In the genomic region with DNA sequence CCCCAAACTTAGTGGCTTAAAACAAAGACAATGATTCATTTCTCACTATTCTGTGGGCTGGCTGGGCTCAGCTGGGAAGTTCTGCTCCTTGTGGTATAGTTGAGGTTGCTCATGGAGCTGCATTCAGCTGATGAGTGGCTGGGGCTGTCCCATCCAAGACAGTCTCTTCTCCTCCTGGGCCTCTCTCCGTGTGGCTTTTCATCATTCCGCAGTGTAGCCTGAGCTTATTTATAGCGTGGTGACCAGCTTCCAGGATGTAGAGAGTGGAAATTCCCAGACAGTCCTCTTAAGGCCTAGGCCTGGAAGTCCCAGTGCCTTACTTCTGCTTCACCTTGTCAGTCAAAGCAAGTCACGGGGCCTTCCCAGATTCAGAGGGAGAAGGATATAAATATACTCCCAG, we compare ENCODE assay signal across 15 cellular contexts.
DNase-seq lines count a peak whose midpoint lies in the region; ATAC-seq and TF ChIP-seq lines count a peak whose summit lies in the region.
"Had no signal": no experiment of that assay in that cellular context is flagged by ENCODE, and none has a peak within 500 bp of the region (broad histone marks: within the 10 kb centered on the region; RNA-seq: fewer than 3 reads in every experiment).

No MANE protein-coding gene starts in this region.

- no peaks in the 10 kb centered on the region for H3K36me3 Mint-ChIP-seq in activated CD4-positive, alpha-beta T cell treated with anti-CD3 and anti-CD28 coated beads for 36 hours (ENCODE audit: low read depth)

- H3K27me3 Mint-ChIP-seq in activated CD4-positive, alpha-beta T cell treated with anti-CD3 and anti-CD28 coated beads for 36 hours: peaks cover 2% of the 10 kb centered on the region

- no peaks in the 10 kb centered on the region for H4K20me1 ChIP-seq in OCI-LY7 (ENCODE audit: insufficient read depth, low read length)

- H3K4me3 ChIP-seq in HFF-Myc (replicated peaks; ENCODE audit: low read depth, low read length): no peak overlapping the region
- no peak overlapping the region for H3K4me3 ChIP-seq in astrocyte of the cerebellum (ENCODE audit: low read depth, low read length)
- H3K4me3 ChIP-seq in colonic mucosa: no peak overlapping the region
- no peak overlapping the region for H3K4me3 ChIP-seq in OCI-LY7 (ENCODE audit: low read depth, low read length, poor library complexity, severe bottlenecking)
- H3K4me3 ChIP-seq: coronary artery had no signal

- no peak overlapping the region for H3K4me2 ChIP-seq in OCI-LY7 (ENCODE audit: low read length)

- no TSS peak for BruUV-seq in OCI-LY7 (replicated peaks; lab: Mats Ljungman, UMichigan)

- TF ChIP-seq CTCF in HFF-Myc (IDR thresholded peaks at IDR 0.05; ENCODE audit: low read depth, low read length, missing control alignments): no peak
- TF ChIP-seq CTCF in astrocyte of the cerebellum (IDR thresholded peaks at IDR 0.05; ENCODE audit: low read depth, low read length, missing control alignments): peak; percentile 18
- TF ChIP-seq CTCF in colonic mucosa (IDR thresholded peaks at IDR 0.05): no peak
- no peak for TF ChIP-seq CTCF in OCI-LY7 (conservative IDR thresholded peaks at IDR 0.05; ENCODE audit: low read length)

- H3K36me3 ChIP-seq in colonic mucosa: no peaks in the 10 kb centered on the region
- H3K36me3 ChIP-seq in OCI-LY7 (ENCODE audit: insufficient read depth, low read length): no peaks in the 10 kb centered on the region

- no peak overlapping the region for H3K27ac Mint-ChIP-seq in activated CD4-positive, alpha-beta T cell treated with anti-CD3 and anti-CD28 coated beads for 36 hours
- H3K27ac Mint-ChIP-seq: T-helper 1 cell treated with Interleukin-12 subunit alpha and Interleukin-12 subunit beta and Interleukin-4 antibody, amounts not matched to agents 30 μg/mL and 1 μg/mL, for 36 hours had no signal

- CTCF ChIA-PET in activated CD4-positive, alpha-beta T cell treated with anti-CD3 and anti-CD28 coated beads for 36 hours (lab: Charles Lee): interaction anchor here (0.6 kb wide), 1 partner anchor 1719 kb away, joined by 3 read pairs; no protein-coding TSS in a partner anchor
- CTCF ChIA-PET in OCI-LY7 (lab: Charles Lee; ENCODE audit: unreplicated experiment): interaction anchor here (0.5 to 0.6 kb wide), 2 partner anchors 154 to 311 kb away, joined by 3 to 4 read pairs; no protein-coding TSS in a partner anchor

- H3K9me3 Mint-ChIP-seq in activated CD4-positive, alpha-beta T cell treated with anti-CD3 and anti-CD28 coated beads for 36 hours (ENCODE audit: low read depth): peaks cover 3% of the 10 kb centered on the region

- H3K9me3 ChIP-seq in colonic mucosa: no peaks in the 10 kb centered on the region
- 0 out of 2 replicates have a peak, but pooled peaks cover 3% of the 10 kb centered on the region for H3K9me3 ChIP-seq in OCI-LY7 (ENCODE audit: low read length)

- no peaks in the 10 kb centered on the region for H3K27me3 ChIP-seq in colonic mucosa

- peaks cover 12% of the 10 kb centered on the region for H3K4me1 Mint-ChIP-seq in activated CD4-positive, alpha-beta T cell treated with anti-CD3 and anti-CD28 coated beads for 36 hours

- peak; percentile 63 for DNase-seq in activated CD4-positive, alpha-beta T cell treated with anti-CD3 and anti-CD28 coated beads for 36 hours
- DNase-seq in activated CD4-positive, alpha-beta T cell treated with anti-CD3 and anti-CD28 coated beads for 1 hour: no peak
- peak; percentile 57 for DNase-seq in HFF-Myc (ENCODE audit: extremely low read depth, low read depth)
- DNase-seq in astrocyte of the cerebellum (ENCODE audit: low read depth): peak; percentile 92
- DNase-seq in renal cortical epithelial cell (ENCODE audit: low read depth): peak; percentile 76
- no peak for DNase-seq in DMS79 (lab: John Stamatoyannopoulos, UW)
- DNase-seq in colonic mucosa: no peak
- no peak for DNase-seq in OCI-LY7 (ENCODE audit: low spot score)
- DNase-seq: glutamatergic neuron, midbrain, MV-4-11, NCI-H82 had no signal

- H3K9me2 ChIP-seq in OCI-LY7 (ENCODE audit: insufficient read depth, low read length): no peaks in the 10 kb centered on the region

- H3K4me1 ChIP-seq in colonic mucosa: no peaks in the 10 kb centered on the region
- H3K4me1 ChIP-seq in OCI-LY7 (ENCODE audit: insufficient read depth, low read length, poor library complexity, severe bottlenecking): no peaks in the 10 kb centered on the region

- ATAC-seq in activated CD4-positive, alpha-beta T cell treated with anti-CD3 and anti-CD28 coated beads for 36 hours: peak; percentile 84

- no peak overlapping the region for H3K4me3 Mint-ChIP-seq in activated CD4-positive, alpha-beta T cell treated with anti-CD3 and anti-CD28 coated beads for 36 hours
- H3K4me3 Mint-ChIP-seq: T-helper 1 cell treated with Interleukin-12 subunit alpha and Interleukin-12 subunit beta and Interleukin-4 antibody, amounts not matched to agents 30 μg/mL and 1 μg/mL, for 36 hours had no signal

- intact Hi-C loops in activated CD4-positive, alpha-beta T cell treated with anti-CD3 and anti-CD28 coated beads for 36 hours (cut with DNase I, micrococcal nuclease): loop anchor here (2.0 to 5.0 kb wide), 4 partner anchors 49 to 410 kb away; no protein-coding TSS in a partner anchor
- intact Hi-C loops in colonic mucosa (cut with DNase I) (no loop called here), OCI-LY7 (cut with micrococcal nuclease; ENCODE audit: unreplicated experiment) (loop anchor here (1.0 kb wide), 1 partner anchor 46 kb away; no protein-coding TSS in a partner anchor)

- no peaks in the 10 kb centered on the region for H3K79me2 ChIP-seq in OCI-LY7 (ENCODE audit: insufficient read depth, low read depth, low read length)

- H2AFZ ChIP-seq in OCI-LY7 (ENCODE audit: low read length): no peak overlapping the region

- H3K27ac ChIP-seq in colonic mucosa: no peak overlapping the region
- H3K27ac ChIP-seq in OCI-LY7 (ENCODE audit: low read depth, low read length, poor library complexity, severe bottlenecking): no peak overlapping the region
- H3K27ac ChIP-seq: 22Rv1, coronary artery had no signal

- POLR2A ChIA-PET in activated CD4-positive, alpha-beta T cell treated with anti-CD3 and anti-CD28 coated beads for 36 hours (lab: Charles Lee): interaction anchor here (0.6 kb wide), 1 partner anchor 8 kb away, joined by 3 read pairs; no protein-coding TSS in a partner anchor
- POLR2A ChIA-PET in OCI-LY7 (lab: Charles Lee): no interaction called here

- in situ Hi-C loops in astrocyte of the cerebellum (cut with HindIII; ENCODE audit: low sequenced_read_pairs): no loop called here

- H3K9ac ChIP-seq in colonic mucosa (ENCODE audit: low read depth in 2 of 2, low read length in 2 of 2): no peak overlapping the region

Comparison
In these comparisons a context has a peak if more than half of its experiments do, and no peak if none do; other contexts are left out.
1. DNase-seq: peak in activated CD4-positive, alpha-beta T cell treated with anti-CD3 and anti-CD28 coated beads for 36 hours (single experiment), HFF-Myc (single experiment), astrocyte of the cerebellum (single experiment) and renal cortical epithelial cell (single experiment); none in activated CD4-positive, alpha-beta T cell treated with anti-CD3 and anti-CD28 coated beads for 1 hour (single experiment), DMS79 (single experiment), colonic mucosa (single experiment) and OCI-LY7 (single experiment).